25 cellular contexts compared by ENCODE assay signal in genomic region chr4:163217505-163217904, GRCh38.
"Had no signal": no experiment of that assay in that cellular context is flagged by ENCODE, and none has a peak within 500 bp of the region (broad histone marks: within the 10 kb centered on the region; RNA-seq: fewer than 3 reads in every experiment).

No MANE protein-coding gene starts in this region.

- H3K36me3 ChIP-seq: esophagus muscularis mucosa, gastroesophageal sphincter, heart left ventricle, ovary, sigmoid colon, stomach, thyroid gland had no signal

- H3K9me3 ChIP-seq: esophagus muscularis mucosa, gastroesophageal sphincter, heart left ventricle, ovary, psoas muscle, sigmoid colon, stomach, thyroid gland had no signal

- H3K4me1 ChIP-seq: esophagus muscularis mucosa, foreskin keratinocyte, gastroesophageal sphincter, heart left ventricle, psoas muscle, sigmoid colon, stomach, thyroid gland had no signal

- ATAC-seq: foreskin keratinocyte; gastroesophageal sphincter; heart left ventricle; left lobe of liver; natural killer cell; psoas muscle; right cardiac atrium; stimulated activated effector memory CD8-positive, alpha-beta T cell treated with anti-CD3 and anti-CD28 coated beads, Interleukin-12 subunit alpha, Interleukin-12 subunit beta, amount 100 ng/mL, for 72 hours had no signal

- H3K4me2 ChIP-seq: hepatocyte had no signal

- H3K27ac ChIP-seq: esophagus muscularis mucosa, foreskin keratinocyte, gastroesophageal sphincter, heart left ventricle, hepatocyte, ovary, psoas muscle, sigmoid colon, stomach, thyroid gland had no signal

- FAIRE-seq: endothelial cell of umbilical vein, kidney had no signal

- H2AFZ ChIP-seq: hepatocyte had no signal

- H3K27me3 ChIP-seq: esophagus muscularis mucosa, foreskin keratinocyte, hepatocyte, ovary, stomach, thyroid gland had no signal

- H3K4me3 ChIP-seq: esophagus muscularis mucosa, gastroesophageal sphincter, heart left ventricle, hepatocyte, lung, ovary, psoas muscle, sigmoid colon, stomach, thyroid gland had no signal

- DNase-seq: dermis blood vessel endothelial cell; effector memory CD4-positive, alpha-beta T cell; foreskin keratinocyte; heart left ventricle; kidney; natural killer cell; occipital lobe; ovary; posterior cingulate gyrus; psoas muscle; right cardiac atrium; sigmoid colon; stimulated activated CD4-positive, alpha-beta T cell treated with anti-CD3 and anti-CD28 coated beads, Interleukin-2, amount 100 ng/mL, for 24 hours; stimulated activated CD4-positive, alpha-beta T cell treated with anti-CD3 and anti-CD28 coated beads, Interleukin-4, amount 100 ng/mL, for 24 hours; stimulated activated naive CD4-positive, alpha-beta T cell treated with Interleukin-2 at 50 U/mL for 16 hours; stomach; thyroid gland; trophoblast cell had no signal

- H3K79me2 ChIP-seq: hepatocyte had no signal
